In the genomic region with DNA sequence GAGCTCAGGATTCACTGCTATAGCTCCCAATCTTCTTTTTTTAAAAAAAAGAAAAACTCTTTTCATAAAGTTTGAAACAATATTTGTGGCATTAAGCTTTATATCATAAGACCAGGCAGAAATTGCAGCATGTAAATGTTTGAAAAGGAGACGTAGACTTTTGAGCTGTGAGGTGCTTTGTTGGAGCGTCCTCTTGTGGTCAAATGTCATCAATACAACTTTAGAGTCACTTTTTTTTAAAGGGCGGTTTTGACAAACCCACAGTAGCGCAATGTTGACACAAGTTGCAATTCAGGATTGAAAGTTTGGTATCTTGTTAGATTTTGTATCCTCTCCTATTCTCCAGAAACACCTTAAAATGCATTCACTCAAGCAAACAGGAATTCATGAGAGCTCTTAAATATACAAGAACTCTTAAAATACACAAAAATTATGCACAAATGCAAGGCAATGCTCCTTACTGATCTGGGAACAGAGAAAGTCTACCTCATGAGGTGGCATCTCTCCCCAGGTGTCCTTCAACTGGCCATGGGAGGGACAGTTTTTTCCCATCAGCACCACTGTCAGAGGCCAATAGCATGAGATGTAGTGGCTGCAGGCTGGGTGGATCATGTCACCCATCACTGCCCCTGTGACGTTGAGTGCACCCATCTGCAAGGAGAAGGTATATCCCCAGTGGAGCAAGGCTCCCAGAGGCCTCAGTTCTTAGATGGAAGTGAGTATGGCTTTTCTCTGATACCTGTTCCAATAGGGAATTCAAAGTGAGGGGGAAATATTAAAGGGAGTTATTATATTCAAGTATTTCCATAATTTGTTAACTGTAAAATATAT, we compare ENCODE assay signal across 8 cellular contexts.
DNase-seq lines count a peak whose midpoint lies in the region; ATAC-seq and TF ChIP-seq lines count a peak whose summit lies in the region.

No MANE protein-coding gene starts in this region.

- H2AK5ac ChIP-seq in mesendoderm (ENCODE audit: low read length): no peak overlapping the region

- H3K4ac ChIP-seq in mesendoderm (ENCODE audit: low read depth, low read length): no peak overlapping the region

- peaks cover 10% of the 10 kb centered on the region for H3K4me1 ChIP-seq in KMS-11 (ENCODE audit: low read depth, poor library complexity, severe bottlenecking)
- no peaks in the 10 kb centered on the region for H3K4me1 ChIP-seq in colonic mucosa
- H3K4me1 ChIP-seq in mesendoderm (ENCODE audit: control insufficient read depth, low read depth, low read length): no peaks in the 10 kb centered on the region

- no peak overlapping the region for H4K5ac ChIP-seq in mesendoderm (ENCODE audit: low read length)

- no peaks in the 10 kb centered on the region for H3K79me2 ChIP-seq in KMS-11 (ENCODE audit: insufficient read depth, low read depth)
- no peaks in the 10 kb centered on the region for H3K79me2 ChIP-seq in mesendoderm (ENCODE audit: control insufficient read depth, insufficient read depth, low read length)

- H3K18ac ChIP-seq in mesendoderm (ENCODE audit: low read length): no peak overlapping the region

- no peak for ATAC-seq in HG03520 (IDR thresholded peaks at IDR 0.05; ENCODE audit: unreplicated experiment)

- H3K23ac ChIP-seq in mesendoderm (ENCODE audit: low read length): no peak overlapping the region

- H3K56ac ChIP-seq in mesendoderm (ENCODE audit: low read length): no peak overlapping the region

- no peaks in the 10 kb centered on the region for H3K9me3 ChIP-seq in colonic mucosa

- H3K27me3 ChIP-seq in KMS-11 (ENCODE audit: insufficient read depth, low read depth) (no peaks in the 10 kb centered on the region; the same call in 1 of the 2 replicates), colonic mucosa (peaks cover 12% of the 10 kb centered on the region), mesendoderm (ENCODE audit: insufficient read depth, low read length, poor library complexity) (no peaks in the 10 kb centered on the region)

- WGBS in mesendoderm (ENCODE audit: extremely low coverage, insufficient coverage, low lambda C conversion rate): no CpG with 5 or more reads among the region's 5 CpGs

- TF ChIP-seq CTCF in KMS-11 (conservative IDR thresholded peaks at IDR 0.05; ENCODE audit: low read depth, low read length) (peak; percentile 98), colonic mucosa (IDR thresholded peaks at IDR 0.05) (peak; percentile 68)

- no peak overlapping the region for H2AFZ ChIP-seq in KMS-11 (ENCODE audit: low read depth)

- H3K79me1 ChIP-seq in mesendoderm (ENCODE audit: low read length): no peaks in the 10 kb centered on the region

- no peak overlapping the region for H2BK5ac ChIP-seq in mesendoderm (ENCODE audit: low read length)

- H3K4me2 ChIP-seq in KMS-11 (peak overlapping the region; percentile 2; the same call in 1 of the 2 replicates), mesendoderm (ENCODE audit: low read length) (no peak overlapping the region)

- H3K36me3 ChIP-seq in KMS-11 (ENCODE audit: insufficient read depth): no peaks in the 10 kb centered on the region
- H3K36me3 ChIP-seq in colonic mucosa: no peaks in the 10 kb centered on the region
- H3K36me3 ChIP-seq in mesendoderm (ENCODE audit: control insufficient read depth, insufficient read depth, low read length): no peaks in the 10 kb centered on the region

- DNase-seq in NCI-H524 (lab: John Stamatoyannopoulos, UW): peak; percentile 55 to 76
- no peak for DNase-seq in NCI-H524 treated with DMSO at 0.1 percent for 48 hours (lab: John Stamatoyannopoulos, UW)
- peak; percentile 54 for DNase-seq in RPMI7951 (ENCODE audit: low read depth)
- peak; percentile 29 for DNase-seq in colonic mucosa
- peak; percentile 62 for DNase-seq in mesendoderm
- DNase-seq in ecto neural progenitor cell (ENCODE audit: low spot score): no peak

- H4K20me1 ChIP-seq in KMS-11 (ENCODE audit: insufficient read depth): no peaks in the 10 kb centered on the region

- no peak overlapping the region for H4K8ac ChIP-seq in mesendoderm (ENCODE audit: low read depth, low read length)

- no peak overlapping the region for H2BK15ac ChIP-seq in mesendoderm (replicated peaks; ENCODE audit: low read depth)

- intact Hi-C loops in colonic mucosa (cut with DNase I): loop anchor here (5.0 to 10.0 kb wide), 3 partner anchors 198 to 632 kb away; no protein-coding TSS in a partner anchor

- no peak overlapping the region for H3K4me3 ChIP-seq in KMS-11 (IDR thresholded peaks at IDR 0.05; ENCODE audit: insufficient read depth, low read depth, low read length)
- H3K4me3 ChIP-seq in colonic mucosa: no peak overlapping the region
- no peak overlapping the region for H3K4me3 ChIP-seq in mesendoderm (ENCODE audit: low read length)

- H2BK120ac ChIP-seq in mesendoderm (ENCODE audit: low read depth, low read length): no peak overlapping the region

- H3K27ac ChIP-seq in KMS-11 (no peak overlapping the region), colonic mucosa (no peak overlapping the region), mesendoderm (ENCODE audit: low read depth, low read length) (no peak overlapping the region)

- H3K9ac ChIP-seq in KMS-11: no peak overlapping the region
- no peak overlapping the region for H3K9ac ChIP-seq in colonic mucosa (ENCODE audit: low read depth in 2 of 2, low read length in 2 of 2)
- no peak overlapping the region for H3K9ac ChIP-seq in mesendoderm (ENCODE audit: low read length)

Comparison
In these comparisons a context has a peak if more than half of its experiments do, and no peak if none do; other contexts are left out.
1. DNase-seq: peak in NCI-H524 (2 of 2), RPMI7951 (single experiment), colonic mucosa (single experiment) and mesendoderm (single experiment); none in NCI-H524 treated with DMSO at 0.1 percent for 48 hours (single experiment) and ecto neural progenitor cell (single experiment).